In genomic region chr12:59382678-59383425, GRCh38 we compare ENCODE assay signal across 18 cellular contexts.
A peak's percentile ranks its signal among the peaks of the same experiment; 100 is the strongest.
DNase-seq lines count a peak whose midpoint lies in the region; TF ChIP-seq lines count a peak whose summit lies in the region.
"Had no signal": no experiment of that assay in that cellular context is flagged by ENCODE, and none has a peak within 500 bp of the region (broad histone marks: within the 10 kb centered on the region; RNA-seq: fewer than 3 reads in every experiment).

No MANE protein-coding gene starts in this region.

- H2AFZ ChIP-seq in KMS-11 (ENCODE audit: low read depth) (peak overlapping the region; percentile 4; the same call in 1 of the 2 replicates), osteoblast (ENCODE audit: low read length) (peak overlapping the region; percentile 15)

- H3K4me3 ChIP-seq in KMS-11 (IDR thresholded peaks at IDR 0.05; ENCODE audit: insufficient read depth, low read depth, low read length), result no peak overlapping the region
- H3K4me3 ChIP-seq in choroid plexus epithelial cell (ENCODE audit: low read depth, low read length), result no peak overlapping the region
- H3K4me3 ChIP-seq in osteoblast (ENCODE audit: insufficient read depth, low read length), result no peak overlapping the region
- H3K4me3 ChIP-seq: GM12878, upper lobe of left lung had no signal

- H3K27ac ChIP-seq in KMS-11, result no peak overlapping the region
- no peak overlapping the region for H3K27ac ChIP-seq in osteoblast (ENCODE audit: low read depth, low read length)
- H3K27ac ChIP-seq: upper lobe of left lung had no signal

- peak overlapping the region; percentile 46 for H3K4me3 Mint-ChIP-seq in T-helper 1 cell treated with Interleukin-12 subunit alpha and Interleukin-12 subunit beta and Interleukin-4 antibody, amounts not matched to agents 30 μg/mL and 1 μg/mL, for 36 hours
- H3K4me3 Mint-ChIP-seq: activated naive CD8-positive, alpha-beta T cell; stimulated activated naive B cell treated with anti-CD40 and anti-IgM and Interleukin-4, amounts not matched to agents 10 μg/mL and 1 μg/mL and 100 μg/mL, for 72 hours had no signal

- H3K4me2 ChIP-seq in KMS-11, result 0 out of 2 replicates have a peak overlapping the region, but pooled peaks have one; percentile 5
- no peak overlapping the region for H3K4me2 ChIP-seq in osteoblast (ENCODE audit: insufficient read depth, low read length)

- H3K27me3 ChIP-seq in KMS-11 (ENCODE audit: insufficient read depth, low read depth) (no peaks in the 10 kb centered on the region), osteoblast (ENCODE audit: insufficient read depth, low read length) (no peaks in the 10 kb centered on the region)
- H3K27me3 ChIP-seq: upper lobe of left lung had no signal

- TF ChIP-seq CTCF in KMS-11 (conservative IDR thresholded peaks at IDR 0.05; ENCODE audit: low read depth, low read length) (no peak), choroid plexus epithelial cell (conservative IDR thresholded peaks at IDR 0.05; ENCODE audit: low read depth, low read length) (no peak), osteoblast (IDR thresholded peaks at IDR 0.05; ENCODE audit: extremely low read depth, low read depth, low read length) (no peak)

- no peaks in the 10 kb centered on the region for H3K9me3 ChIP-seq in osteoblast (ENCODE audit: low read depth, low read length)
- H3K9me3 ChIP-seq: upper lobe of left lung had no signal

- H3K36me3 ChIP-seq in KMS-11 (ENCODE audit: insufficient read depth), result no peaks in the 10 kb centered on the region
- no peaks in the 10 kb centered on the region for H3K36me3 ChIP-seq in osteoblast (ENCODE audit: insufficient read depth, low read length)
- H3K36me3 ChIP-seq: upper lobe of left lung had no signal

- H3K9me3 Mint-ChIP-seq in T-helper 1 cell treated with Interleukin-12 subunit alpha and Interleukin-12 subunit beta and Interleukin-4 antibody, amounts not matched to agents 30 μg/mL and 1 μg/mL, for 36 hours, result no peaks in the 10 kb centered on the region

- H3K27ac Mint-ChIP-seq in T-helper 1 cell treated with Interleukin-12 subunit alpha and Interleukin-12 subunit beta and Interleukin-4 antibody, amounts not matched to agents 30 μg/mL and 1 μg/mL, for 36 hours, result no peak overlapping the region
- H3K27ac Mint-ChIP-seq: activated naive CD8-positive, alpha-beta T cell; progenitor cell of endocrine pancreas; stimulated activated naive B cell treated with anti-CD40 and anti-IgM and Interleukin-4, amounts not matched to agents 10 μg/mL and 1 μg/mL and 100 μg/mL, for 72 hours had no signal

- no peaks in the 10 kb centered on the region for H3K27me3 Mint-ChIP-seq in T-helper 1 cell treated with Interleukin-12 subunit alpha and Interleukin-12 subunit beta and Interleukin-4 antibody, amounts not matched to agents 30 μg/mL and 1 μg/mL, for 36 hours (ENCODE audit: low read depth)
- H3K27me3 Mint-ChIP-seq: activated naive CD8-positive, alpha-beta T cell; progenitor cell of endocrine pancreas had no signal

- H3K36me3 Mint-ChIP-seq in T-helper 1 cell treated with Interleukin-12 subunit alpha and Interleukin-12 subunit beta and Interleukin-4 antibody, amounts not matched to agents 30 μg/mL and 1 μg/mL, for 36 hours (ENCODE audit: low read depth), result no peaks in the 10 kb centered on the region
- H3K36me3 Mint-ChIP-seq: activated naive CD8-positive, alpha-beta T cell; stimulated activated naive B cell treated with anti-CD40 and anti-IgM and Interleukin-4, amounts not matched to agents 10 μg/mL and 1 μg/mL and 100 μg/mL, for 72 hours had no signal

- H3K79me2 ChIP-seq in KMS-11 (ENCODE audit: insufficient read depth, low read depth) (no peaks in the 10 kb centered on the region), osteoblast (ENCODE audit: insufficient read depth, low read length) (no peaks in the 10 kb centered on the region)

- no peaks in the 10 kb centered on the region for H4K20me1 ChIP-seq in KMS-11 (ENCODE audit: insufficient read depth)
- no peaks in the 10 kb centered on the region for H4K20me1 ChIP-seq in osteoblast (ENCODE audit: insufficient read depth, low read length)

- no peak for DNase-seq in T-helper 1 cell
- DNase-seq in choroid plexus epithelial cell (ENCODE audit: low read depth), result peak; percentile 12
- no peak for DNase-seq in osteoblast (ENCODE audit: insufficient read length, low spot score, missing footprints)
- DNase-seq in NCI-H2171 treated with DMSO at 0.1 percent for 48 hours (lab: John Stamatoyannopoulos, UW), result no peak
- no peak for DNase-seq in activated CD4-positive, alpha-beta T cell treated with anti-CD3 and anti-CD28 coated beads, Interleukin-2, amount 50 U/mL, for 48 hours
- no peak for DNase-seq in NCI-H774 (lab: John Stamatoyannopoulos, UW)
- DNase-seq: activated CD4-positive, alpha-beta T cell treated with anti-CD3 and anti-CD28 coated beads for 48 hours; KG1; NCI-H1105 treated with DMSO at 0.1 percent for 48 hours; SHP77 treated with DMSO at 0.1 percent for 48 hours; stimulated activated naive B cell treated with anti-CD40 and anti-IgM and Interleukin-4, amounts not matched to agents 10 μg/mL and 1 μg/mL and 100 μg/mL, for 72 hours; T-helper 9 cell; upper lobe of left lung had no signal

- H3K4me1 Mint-ChIP-seq in T-helper 1 cell treated with Interleukin-12 subunit alpha and Interleukin-12 subunit beta and Interleukin-4 antibody, amounts not matched to agents 30 μg/mL and 1 μg/mL, for 36 hours (ENCODE audit: low read depth), result peaks cover 2% of the 10 kb centered on the region
- H3K4me1 Mint-ChIP-seq: stimulated activated naive B cell treated with anti-CD40 and anti-IgM and Interleukin-4, amounts not matched to agents 10 μg/mL and 1 μg/mL and 100 μg/mL, for 72 hours had no signal

- H3K9ac ChIP-seq in KMS-11, result no peak overlapping the region

- H3K4me1 ChIP-seq in KMS-11 (ENCODE audit: low read depth, poor library complexity, severe bottlenecking) (no peaks in the 10 kb centered on the region), osteoblast (ENCODE audit: insufficient read depth, low read length) (no peaks in the 10 kb centered on the region)
- H3K4me1 ChIP-seq: upper lobe of left lung had no signal
